7 cellular contexts compared by ENCODE assay signal in the genomic region with DNA sequence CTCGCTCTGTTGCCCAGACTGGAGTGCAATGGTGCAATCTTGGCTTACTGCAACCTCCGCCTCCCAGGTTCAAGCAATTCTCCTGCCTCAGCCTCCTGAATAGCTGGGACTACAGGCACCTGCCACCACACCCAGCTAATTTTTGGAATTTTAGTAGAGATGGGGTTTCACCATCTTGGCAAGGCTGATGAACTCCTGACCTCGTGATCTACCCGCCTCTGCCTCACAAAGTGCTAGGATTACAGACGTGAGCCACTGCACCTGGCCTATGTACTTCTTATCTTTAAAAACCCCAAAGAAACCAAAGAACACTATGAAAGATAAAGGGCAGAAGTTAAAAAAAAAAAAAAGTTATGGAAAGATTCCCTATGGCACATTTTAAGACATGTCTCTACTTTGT. TPM values are rescaled to one million over a fixed set of nuclear protein-coding genes. Genes with fewer than 3 reads are reported as not detected.
"Had no signal": no experiment of that assay in that cellular context is flagged by ENCODE, and none has a peak within 500 bp of the region (broad histone marks: within the 10 kb centered on the region; RNA-seq: fewer than 3 reads in every experiment).

No MANE protein-coding gene starts in this region.

RNA-seq across cellular contexts. Expression of gene ISM2, which starts 38.3 kb away (rescaled TPM):
- total RNA-seq: esophagus mucosa, gastrocnemius medialis, heart right ventricle, left lung, lower lobe of right lung, lung microvascular endothelial cell, mesenteric fat pad had no signal
- polyA plus RNA-seq: heart right ventricle had no signal
